ENCODE assay signal across 1 cellular context in genomic region chr2:189056200-189057106, GRCh38.
TF ChIP-seq lines count a peak whose summit lies in the region.

No MANE protein-coding gene starts in this region.

TF ChIP-seq in IMR-90, 13 proteins besides CTCF, POLR2A, EP300 and RAD21 (continued from another document):
- TF ChIP-seq ELK1 (IDR thresholded peaks at IDR 0.05; ENCODE audit: borderline replicate concordance, low read depth, low read length) (no peak), CEBPB (IDR thresholded peaks at IDR 0.05; ENCODE audit: low read depth, low read length) (no peak), CHD1 (IDR thresholded peaks at IDR 0.05; ENCODE audit: low read depth, low read length) (no peak)
